28 cellular contexts compared by ENCODE assay signal in the genomic region with DNA sequence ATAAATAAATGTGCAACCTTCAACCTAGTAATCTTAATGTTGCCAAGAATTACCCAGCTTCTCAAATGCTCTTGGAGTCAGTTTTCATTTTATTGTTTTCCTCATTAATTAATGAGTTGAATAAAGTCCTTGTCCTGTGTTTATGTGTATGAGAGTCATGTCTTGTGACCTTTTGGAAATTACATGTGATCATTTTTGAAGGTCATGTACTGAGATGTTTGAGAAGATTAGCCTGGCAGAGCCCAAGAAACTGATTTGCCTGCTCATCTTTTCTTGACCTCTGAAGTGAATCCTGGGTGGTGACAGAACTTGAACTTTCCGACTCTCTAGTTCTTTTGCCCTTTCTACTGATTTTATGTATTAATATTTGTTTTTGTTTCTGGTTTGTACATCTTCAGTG.
"Had no signal": no experiment of that assay in that cellular context is flagged by ENCODE, and none has a peak within 500 bp of the region (broad histone marks: within the 10 kb centered on the region; RNA-seq: fewer than 3 reads in every experiment).

No MANE protein-coding gene starts in this region.

- H3K27ac ChIP-seq: neural progenitor cell, ovary, parathyroid adenoma, psoas muscle, skin epidermis, spleen, suprapubic skin, testis, tibial artery, transverse colon, upper lobe of right lung, uterus had no signal

- DNase-seq: natural killer cell; occipital lobe; ovary; posterior cingulate gyrus; psoas muscle; right cardiac atrium; spleen; stimulated activated CD4-positive, alpha-beta T cell treated with anti-CD3 and anti-CD28 coated beads, Interleukin-12 subunit alpha, Interleukin-12 subunit beta, amount 100 ng/mL, for 4 hours; stimulated activated CD4-positive, alpha-beta T cell treated with anti-CD3 and anti-CD28 coated beads, Interleukin-1b, Interleukin-23, amount 100 ng/mL, for 48 hours; stimulated activated CD4-positive, alpha-beta T cell treated with anti-CD3 and anti-CD28 coated beads, Interleukin-4, amount 100 ng/mL, for 1 hour; stimulated activated CD4-positive, alpha-beta T cell treated with anti-CD3 and anti-CD28 coated beads, Interleukin-4, amount 100 ng/mL, for 4 hours; stimulated activated CD8-positive, alpha-beta memory T cell treated with anti-CD3 and anti-CD28 coated beads, Interleukin-4, amount 100 ng/mL, for 48 hours; stimulated activated naive CD4-positive, alpha-beta T cell; stimulated activated naive CD8-positive, alpha-beta T cell treated with anti-CD3 and anti-CD28 coated beads, Interleukin-15, amount 100 ng/mL, for 72 hours; stimulated activated naive CD8-positive, alpha-beta T cell treated with anti-CD3 and anti-CD28 coated beads, Interleukin-15, Interleukin-2, amounts not matched to agents 100 U/mL and 50 U/mL, for 24 hours; substantia nigra; testis; tibial artery; transverse colon; upper lobe of right lung; uterus had no signal

- H3K9me3 ChIP-seq: ovary, psoas muscle, spleen, suprapubic skin, testis, tibial artery, transverse colon, upper lobe of right lung, uterus had no signal

- H3K79me2 ChIP-seq: parathyroid adenoma had no signal

- H3K4me3 ChIP-seq: neural progenitor cell, ovary, psoas muscle, skin epidermis, smooth muscle cell, spleen, suprapubic skin, testis, tibial artery, transverse colon, upper lobe of right lung, uterus had no signal

- H3K4me2 ChIP-seq: neural progenitor cell, smooth muscle cell had no signal

- H3K36me3 ChIP-seq: neural progenitor cell, ovary, uterus had no signal

- H3K4me1 ChIP-seq: parathyroid adenoma, psoas muscle, spleen, suprapubic skin, testis, tibial artery, upper lobe of right lung, uterus had no signal

- ATAC-seq: natural killer cell; psoas muscle; right cardiac atrium; sciatic nerve; stimulated activated memory B cell treated with anti-CD40 and anti-IgM and Interleukin-4, amounts not matched to agents 10 μg/mL and 1 μg/mL and 100 μg/mL, for 72 hours; stimulated activated naive CD8-positive, alpha-beta T cell treated with anti-CD3 and anti-CD28 coated beads, Interleukin-15, amount 100 ng/mL, for 72 hours; stimulated activated naive CD8-positive, alpha-beta T cell treated with anti-CD3 and anti-CD28 coated beads, Interleukin-15, Interleukin-2, amounts not matched to agents 100 U/mL and 50 U/mL, for 24 hours; upper lobe of right lung had no signal

- H2AFZ ChIP-seq: neural progenitor cell, parathyroid adenoma had no signal

- H3K27me3 ChIP-seq: neural progenitor cell, ovary, spleen, suprapubic skin, testis, tibial artery, transverse colon, upper lobe of right lung, uterus had no signal

- H3K9ac ChIP-seq: neural progenitor cell, parathyroid adenoma had no signal
